Comparison of ENCODE assay signal across 17 cellular contexts in the genomic region with DNA sequence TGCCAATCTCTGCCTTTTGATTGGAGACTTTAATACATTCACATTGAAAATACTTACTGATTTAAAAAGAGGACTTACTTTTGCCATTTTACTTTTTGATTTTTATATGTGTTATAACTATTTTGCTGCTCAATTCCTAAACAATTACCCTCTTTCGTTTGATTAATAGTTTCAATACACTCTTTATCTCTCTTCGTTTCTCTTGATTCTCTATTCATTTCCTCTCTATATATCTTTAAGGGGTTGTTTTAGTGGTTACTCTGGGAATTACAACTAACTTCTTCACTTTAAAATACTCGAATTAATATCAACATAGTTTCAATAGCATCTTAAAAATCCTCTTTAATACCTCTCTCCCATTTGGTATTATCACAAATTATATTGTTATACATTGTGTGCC.
DNase-seq lines count a peak whose midpoint lies in the region; ATAC-seq, FAIRE-seq and TF ChIP-seq lines count a peak whose summit lies in the region.
"Had no signal": no experiment of that assay in that cellular context is flagged by ENCODE, and none has a peak within 500 bp of the region (broad histone marks: within the 10 kb centered on the region; RNA-seq: fewer than 3 reads in every experiment).

No MANE protein-coding gene starts in this region.

- H3K4me3 ChIP-seq in neural progenitor cell: no peak overlapping the region
- H3K4me3 ChIP-seq in gastrocnemius medialis: no peak overlapping the region

- H3K27ac Mint-ChIP-seq in HFFc6: no peak overlapping the region
- H3K27ac Mint-ChIP-seq in chondrocyte (ENCODE audit: unreplicated experiment): no peak overlapping the region
- H3K27ac Mint-ChIP-seq in neural progenitor cell: no peak overlapping the region

- H3K36me3 Mint-ChIP-seq in HFFc6 (ENCODE audit: low read depth) (no peaks in the 10 kb centered on the region), chondrocyte (ENCODE audit: low read depth) (no peaks in the 10 kb centered on the region), neural progenitor cell (no peaks in the 10 kb centered on the region)

- no peaks in the 10 kb centered on the region for H3K9me3 Mint-ChIP-seq in HFFc6
- H3K9me3 Mint-ChIP-seq in chondrocyte (ENCODE audit: low read depth): peaks cover 7% of the 10 kb centered on the region
- H3K9me3 Mint-ChIP-seq in neural progenitor cell: no peaks in the 10 kb centered on the region

- H4K20me1 ChIP-seq in neural progenitor cell (ENCODE audit: low read depth): no peaks in the 10 kb centered on the region

- H3K79me2 ChIP-seq in neural progenitor cell (ENCODE audit: low read depth): no peaks in the 10 kb centered on the region

- in situ Hi-C loops in gastrocnemius medialis (cut with MboI; ENCODE audit: low sequenced_read_pairs in 4 of 4): no loop called here

- H3K4me3 Mint-ChIP-seq in HFFc6 (no peak overlapping the region), chondrocyte (ENCODE audit: unreplicated experiment) (no peak overlapping the region), neural progenitor cell (no peak overlapping the region)

- no peak for DNase-seq in HFFc6
- no peak for DNase-seq in chondrocyte (ENCODE audit: low spot score)
- DNase-seq in neural progenitor cell (ENCODE audit: low spot score): no peak
- no peak for DNase-seq in activated effector memory CD4-positive, alpha-beta T cell treated with anti-CD3 and anti-CD28 coated beads, Interleukin-2, amount 50 U/mL, for 16 hours
- no peak for DNase-seq in gastrocnemius medialis
- DNase-seq in NCI-H2107 treated with DMSO at 0.1 percent for 48 hours (lab: John Stamatoyannopoulos, UW; ENCODE audit: unreplicated experiment): no peak
- DNase-seq: COR-L47, DMS53, GOT3, NCI-H1092 treated with DMSO at 0.1 percent for 48 hours, NCI-H1694, NCI-H2227 treated with DMSO at 0.1 percent for 48 hours, NCI-H524, SHP77 had no signal

- no peaks in the 10 kb centered on the region for H3K36me3 ChIP-seq in neural progenitor cell
- no peaks in the 10 kb centered on the region for H3K36me3 ChIP-seq in gastrocnemius medialis

- H2AFZ ChIP-seq in neural progenitor cell (replicated peaks): no peak overlapping the region

- TF ChIP-seq CTCF in HFFc6 (IDR thresholded peaks at IDR 0.05) (peak; percentile 24; the same call in 1 of the 2 replicates), chondrocyte (IDR thresholded peaks at IDR 0.05) (peak; percentile 57), neural progenitor cell (IDR thresholded peaks at IDR 0.05) (peak; percentile 19), gastrocnemius medialis (IDR thresholded peaks at IDR 0.05 in 4 of 5, conservative IDR thresholded peaks at IDR 0.05 in 1 of 5) (no peak)

- H3K4me1 ChIP-seq in neural progenitor cell: no peaks in the 10 kb centered on the region
- H3K4me1 ChIP-seq in gastrocnemius medialis: no peaks in the 10 kb centered on the region

- H3K27ac ChIP-seq in neural progenitor cell: no peak overlapping the region
- H3K27ac ChIP-seq in gastrocnemius medialis: no peak overlapping the region

- FAIRE-seq in A204.1 (lab: Jason Lieb, UNC): peak; percentile 60
- FAIRE-seq: RCC 7860 had no signal

- ATAC-seq in HG03571 (IDR thresholded peaks at IDR 0.05; ENCODE audit: unreplicated experiment): no peak
- no peak for ATAC-seq in gastrocnemius medialis

- H3K4me1 Mint-ChIP-seq in HFFc6 (ENCODE audit: low read depth) (no peaks in the 10 kb centered on the region), chondrocyte (ENCODE audit: low read depth) (no peaks in the 10 kb centered on the region), neural progenitor cell (no peaks in the 10 kb centered on the region)

- no peak overlapping the region for H3K9ac ChIP-seq in neural progenitor cell

- no peak for TF ChIP-seq POLR2A in gastrocnemius medialis (IDR thresholded peaks at IDR 0.05)

- no peaks in the 10 kb centered on the region for H3K27me3 ChIP-seq in neural progenitor cell
- no peaks in the 10 kb centered on the region for H3K27me3 ChIP-seq in gastrocnemius medialis

- no peak overlapping the region for H3K4me2 ChIP-seq in neural progenitor cell

- no peaks in the 10 kb centered on the region for H3F3A ChIP-seq in neural progenitor cell (ENCODE audit: low read depth)

- H3K27me3 Mint-ChIP-seq in HFFc6 (ENCODE audit: insufficient read depth): no peaks in the 10 kb centered on the region
- peaks cover 10% of the 10 kb centered on the region for H3K27me3 Mint-ChIP-seq in chondrocyte (ENCODE audit: low read depth)
- H3K27me3 Mint-ChIP-seq in neural progenitor cell (ENCODE audit: insufficient read depth, low read depth): no peaks in the 10 kb centered on the region

- intact Hi-C loops in gastrocnemius medialis (cut with DNase I; ENCODE audit: low total_unique reads): no loop called here

- H3K9me3 ChIP-seq in neural progenitor cell (ENCODE audit: low read depth) (no peaks in the 10 kb centered on the region), gastrocnemius medialis (no peaks in the 10 kb centered on the region)

Comparison
In these comparisons a context has a peak if more than half of its experiments do, and no peak if none do; other contexts are left out.
1. CTCF ChIP-seq: peak in HFFc6 (single experiment), chondrocyte (single experiment) and neural progenitor cell (single experiment); none in gastrocnemius medialis (0 of 5).